In genomic region chr3:19946832-19947548, GRCh38 we compare ENCODE assay signal across 1 cellular context.
TF ChIP-seq lines count a peak whose summit lies in the region.

Gene RAB5A (plus strand): TSS chr3:19947097. CDS start chr3:19950899, 3,802 bp downstream.

TF ChIP-seq in SK-N-SH, 30 proteins besides CTCF, POLR2A, EP300 and RAD21 (continued from another document):
- TF ChIP-seq NFIC (IDR thresholded peaks at IDR 0.05; ENCODE audit: borderline replicate concordance): no peak
- peak; percentile 25; the same call in 1 of the 2 replicates for TF ChIP-seq SIN3A (IDR thresholded peaks at IDR 0.05; ENCODE audit: borderline replicate concordance, low read depth, low read length)
- TF ChIP-seq NRF1 (IDR thresholded peaks at IDR 0.05; ENCODE audit: low read depth, low read length): peak; percentile 36
- peak; percentile 81 for TF ChIP-seq USF2 (IDR thresholded peaks at IDR 0.05; ENCODE audit: borderline replicate concordance, low read depth, low read length)
- TF ChIP-seq IRF3 (IDR thresholded peaks at IDR 0.05; ENCODE audit: low read depth, low read length): no peak
- TF ChIP-seq SMC3 (IDR thresholded peaks at IDR 0.05; ENCODE audit: low read depth, low read length): no peak
- TF ChIP-seq CHD2 (IDR thresholded peaks at IDR 0.05; ENCODE audit: low read length, partially characterized antibody): peak; percentile 91
- TF ChIP-seq JUND (IDR thresholded peaks at IDR 0.05): no peak
- TF ChIP-seq POLR2AphosphoS5 (IDR thresholded peaks at IDR 0.05; ENCODE audit: low read depth, low read length): peak; percentile 73; the same call in 1 of the 2 replicates
